12 cellular contexts compared by ENCODE assay signal in the genomic region with DNA sequence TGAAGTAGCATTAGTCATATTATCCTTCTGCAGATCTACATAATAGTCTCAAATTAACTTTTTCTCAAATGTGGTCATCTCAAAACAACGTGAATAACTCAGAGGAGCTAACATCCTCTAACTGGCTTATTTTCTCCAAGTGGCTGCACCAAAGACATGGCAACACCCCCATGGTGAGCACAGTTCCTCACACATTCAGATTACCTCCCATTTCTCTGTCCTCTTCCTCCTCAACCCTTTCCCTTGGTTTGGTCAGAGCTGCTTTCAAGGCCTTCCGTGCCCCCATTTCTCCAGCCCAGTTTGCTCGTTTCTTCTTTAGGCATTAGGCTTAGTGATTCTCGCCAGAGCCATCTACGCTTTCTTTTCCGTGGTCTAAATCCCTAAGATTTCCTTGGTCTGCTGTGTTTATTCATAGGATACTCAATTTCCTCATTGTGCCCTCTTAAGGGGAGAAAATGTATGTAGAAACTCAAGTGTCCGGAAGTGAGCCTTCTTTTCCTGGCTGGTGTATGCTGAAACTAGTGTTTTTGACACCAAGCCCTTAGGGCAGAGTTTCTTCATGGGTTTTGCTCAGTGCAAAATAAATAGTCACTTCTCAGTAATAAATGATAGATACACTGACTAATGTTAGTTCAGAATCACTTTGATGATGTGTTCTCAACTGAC. TPM values are rescaled to one million over a fixed set of nuclear protein-coding genes. Genes with fewer than 3 reads are reported as not detected.
DNase-seq lines count a peak whose midpoint lies in the region; ATAC-seq and TF ChIP-seq lines count a peak whose summit lies in the region.
"Had no signal": no experiment of that assay in that cellular context is flagged by ENCODE, and none has a peak within 500 bp of the region (broad histone marks: within the 10 kb centered on the region; RNA-seq: fewer than 3 reads in every experiment).

No MANE protein-coding gene starts in this region.

- peaks cover 44% of the 10 kb centered on the region for H3K4me1 Mint-ChIP-seq in endothelial cell (ENCODE audit: unreplicated experiment)
- H3K4me1 Mint-ChIP-seq in nephron progenitor cell = peaks cover 25% of the 10 kb centered on the region
- peaks cover 8% of the 10 kb centered on the region for H3K4me1 Mint-ChIP-seq in activated T-helper 1 cell treated with anti-CD3 and anti-CD28 coated beads, Interleukin-12 subunit alpha, Interleukin-12 subunit beta, Interleukin-2, Interleukin-4 antibody, amounts not matched to agents 30 ng/mL and 10 ng/mL and 1 ng/mL, durations not matched to agents 14 hours and 24 hours and 36 hours (ENCODE audit: low read depth)

- H3K4me3 Mint-ChIP-seq in endothelial cell (ENCODE audit: unreplicated experiment) = peak overlapping the region; percentile 12
- H3K4me3 Mint-ChIP-seq in nephron progenitor cell = peak overlapping the region; percentile 45
- H3K4me3 Mint-ChIP-seq in activated T-helper 1 cell treated with anti-CD3 and anti-CD28 coated beads, Interleukin-12 subunit alpha, Interleukin-12 subunit beta, Interleukin-2, Interleukin-4 antibody, amounts not matched to agents 30 ng/mL and 10 ng/mL and 1 ng/mL, durations not matched to agents 14 hours and 24 hours and 36 hours = no peak overlapping the region
- H3K4me3 Mint-ChIP-seq: CD4-positive, alpha-beta T cell had no signal

- H3K27me3 ChIP-seq in MG63 (no peaks in the 10 kb centered on the region), spleen (replicated peaks in 1 of 7) (peaks cover 0 to 69% (median 32%) of the 10 kb centered on the region in 7 donors), heart right ventricle (peaks cover 0 to 56% (median 0%) of the 10 kb centered on the region in 7 donors)

- ATAC-seq in HG03097 (IDR thresholded peaks at IDR 0.05; ENCODE audit: low FRiP score, unreplicated experiment) (no peak), heart right ventricle (no peak)
- ATAC-seq: Right ventricle myocardium inferior had no signal

- H3K9me3 Mint-ChIP-seq in endothelial cell (ENCODE audit: unreplicated experiment) (no peaks in the 10 kb centered on the region), nephron progenitor cell (peaks cover 2% of the 10 kb centered on the region)
- H3K9me3 Mint-ChIP-seq in activated T-helper 1 cell treated with anti-CD3 and anti-CD28 coated beads, Interleukin-12 subunit alpha, Interleukin-12 subunit beta, Interleukin-2, Interleukin-4 antibody, amounts not matched to agents 30 ng/mL and 10 ng/mL and 1 ng/mL, durations not matched to agents 14 hours and 24 hours and 36 hours = no peaks in the 10 kb centered on the region
- H3K9me3 Mint-ChIP-seq: CD4-positive, alpha-beta T cell had no signal

- H3K27me3 Mint-ChIP-seq in endothelial cell (ENCODE audit: unreplicated experiment) (peaks cover 5% of the 10 kb centered on the region), nephron progenitor cell (ENCODE audit: low read depth, poor library complexity) (peaks cover 81% of the 10 kb centered on the region)
- H3K27me3 Mint-ChIP-seq in activated T-helper 1 cell treated with anti-CD3 and anti-CD28 coated beads, Interleukin-12 subunit alpha, Interleukin-12 subunit beta, Interleukin-2, Interleukin-4 antibody, amounts not matched to agents 30 ng/mL and 10 ng/mL and 1 ng/mL, durations not matched to agents 14 hours and 24 hours and 36 hours (ENCODE audit: insufficient read depth) = peaks cover 52% of the 10 kb centered on the region

- H3K36me3 ChIP-seq in MG63 (peaks cover 2% of the 10 kb centered on the region), spleen (no peaks in the 10 kb centered on the region), heart right ventricle (no peaks in the 10 kb centered on the region)
- H3K36me3 ChIP-seq: colonic mucosa had no signal

- H3K9me3 ChIP-seq in MG63 (no peaks in the 10 kb centered on the region), spleen (peaks cover 0 to 2% (median 0%) of the 10 kb centered on the region in 8 donors), heart right ventricle (no peaks in the 10 kb centered on the region)
- H3K9me3 ChIP-seq: colonic mucosa had no signal

- TF ChIP-seq POLR2A in spleen (IDR thresholded peaks at IDR 0.05) = no peak

- intact Hi-C loops in spleen (cut with DNase I; ENCODE audit: low total_unique reads) = no loop called here
- intact Hi-C loops in heart right ventricle (cut with DNase I) = loop anchor here in 8 of 10 donors (5.0 to 10.0 kb wide), 5 partner anchors 77 to 133 kb away; no protein-coding TSS in a partner anchor
- intact Hi-C loops in activated T-helper 1 cell treated with anti-CD3 and anti-CD28 coated beads, Interleukin-12 subunit alpha, Interleukin-12 subunit beta, Interleukin-2, Interleukin-4 antibody, amounts not matched to agents 30 ng/mL and 10 ng/mL and 1 ng/mL, durations not matched to agents 14 hours and 24 hours and 36 hours (cut with micrococcal nuclease) = loop anchor here (5.0 to 10.0 kb wide), 3 partner anchors 113 to 500 kb away; no protein-coding TSS in a partner anchor

- H3K4me1 ChIP-seq in spleen (peaks cover 6 to 22% (median 16%) of the 10 kb centered on the region in 6 donors), heart right ventricle (peaks cover 0 to 33% (median 8%) of the 10 kb centered on the region in 9 donors)
- H3K4me1 ChIP-seq: colonic mucosa had no signal

- TF ChIP-seq CTCF in endothelial cell (IDR thresholded peaks at IDR 0.05; ENCODE audit: unreplicated experiment) = no peak
- TF ChIP-seq CTCF in nephron progenitor cell (IDR thresholded peaks at IDR 0.05) = no peak
- no peak for TF ChIP-seq CTCF in spleen (IDR thresholded peaks at IDR 0.05 in 8 of 11, conservative IDR thresholded peaks at IDR 0.05 in 3 of 11)
- no peak for TF ChIP-seq CTCF in heart right ventricle (IDR thresholded peaks at IDR 0.05)

- WGBS in spleen, 5 donors = 64 to 79% (median 70%) methylated on average over 7 of the region's 7 CpGs
- WGBS in heart right ventricle, 2 donors = 70 to 84% methylated on average over 7 of the region's 7 CpGs

- H3K4me3 ChIP-seq in MG63 (peak overlapping the region; percentile 63), spleen (peak overlapping the region in 2 of 8 donors; percentile 53 to 73), heart right ventricle (no peak overlapping the region)
- H3K4me3 ChIP-seq: colonic mucosa had no signal

- DNase-seq in COLO829 (ENCODE audit: low spot score) (peak; percentile 53), MG63 (peak; percentile 9), endothelial cell (ENCODE audit: low spot score) (no peak), nephron progenitor cell (no peak), spleen (no peak), heart right ventricle (no peak)
- DNase-seq in activated T-helper 1 cell treated with anti-CD3 and anti-CD28 coated beads, Interleukin-12 subunit alpha, Interleukin-12 subunit beta, Interleukin-2, Interleukin-4 antibody, amounts not matched to agents 30 ng/mL and 10 ng/mL and 1 ng/mL, durations not matched to agents 14 hours and 24 hours and 36 hours (ENCODE audit: low spot score) = no peak
- DNase-seq: CD4-positive, alpha-beta T cell; colonic mucosa; NCI-H1694 treated with DMSO at 0.1 percent for 48 hours had no signal

- H3K36me3 Mint-ChIP-seq in endothelial cell (ENCODE audit: low read depth, unreplicated experiment) (no peaks in the 10 kb centered on the region), nephron progenitor cell (ENCODE audit: low read depth) (no peaks in the 10 kb centered on the region)
- H3K36me3 Mint-ChIP-seq in activated T-helper 1 cell treated with anti-CD3 and anti-CD28 coated beads, Interleukin-12 subunit alpha, Interleukin-12 subunit beta, Interleukin-2, Interleukin-4 antibody, amounts not matched to agents 30 ng/mL and 10 ng/mL and 1 ng/mL, durations not matched to agents 14 hours and 24 hours and 36 hours (ENCODE audit: low read depth) = no peaks in the 10 kb centered on the region

- H3K27ac Mint-ChIP-seq in endothelial cell (ENCODE audit: unreplicated experiment) (peak overlapping the region; percentile 16), nephron progenitor cell (no peak overlapping the region)
- H3K27ac Mint-ChIP-seq in activated T-helper 1 cell treated with anti-CD3 and anti-CD28 coated beads, Interleukin-12 subunit alpha, Interleukin-12 subunit beta, Interleukin-2, Interleukin-4 antibody, amounts not matched to agents 30 ng/mL and 10 ng/mL and 1 ng/mL, durations not matched to agents 14 hours and 24 hours and 36 hours = no peak overlapping the region
- H3K27ac Mint-ChIP-seq: CD4-positive, alpha-beta T cell had no signal

- H3K27ac ChIP-seq in spleen (no peak overlapping the region), heart right ventricle (no peak overlapping the region)
- H3K27ac ChIP-seq: colonic mucosa had no signal

RNA-seq across cellular contexts. Expression of gene MET, which starts 2.6 kb away (rescaled TPM):
- total RNA-seq in MG63 (2014; rRNA removed; shearing (Covaris generic); ENCODE audit: low replicate concordance) = 46.7 and 49.4 TPM in 2 replicates
- total RNA-seq in endothelial cell (ENCODE audit: unreplicated experiment) (35.1 TPM), spleen (10 to 100 TPM; 10.6 to 28.8 (median 22.3) TPM), heart right ventricle (10 to 100 TPM; 11.0 to 23.3 (median 15.6) TPM)
- polyA plus RNA-seq in spleen (1 to 10 TPM in 1 of 3 donors, under 1 TPM in 2; 0.68 to 1.9 (median 0.96) TPM), heart right ventricle (1 to 10 TPM; 3.1 to 4.7 TPM)
- total RNA-seq in activated T-helper 1 cell treated with anti-CD3 and anti-CD28 coated beads, Interleukin-12 subunit alpha, Interleukin-12 subunit beta, Interleukin-2, Interleukin-4 antibody, amounts not matched to agents 30 ng/mL and 10 ng/mL and 1 ng/mL, durations not matched to agents 14 hours and 24 hours and 36 hours = 3.2 TPM in 2 replicates

Comparison
In these comparisons a context has a peak if more than half of its experiments do, and no peak if none do; other contexts are left out.
1. DNase-seq: peak in COLO829 (single experiment) and MG63 (single experiment); none in endothelial cell (single experiment), nephron progenitor cell (single experiment), spleen (single experiment), heart right ventricle (0 of 2) and activated T-helper 1 cell treated with anti-CD3 and anti-CD28 coated beads, Interleukin-12 subunit alpha, Interleukin-12 subunit beta, Interleukin-2, Interleukin-4 antibody, amounts not matched to agents 30 ng/mL and 10 ng/mL and 1 ng/mL, durations not matched to agents 14 hours and 24 hours and 36 hours (single experiment).